13 cellular contexts compared by ENCODE assay signal in genomic region chr17:63274156-63274555, GRCh38.
DNase-seq lines count a peak whose midpoint lies in the region; ATAC-seq lines count a peak whose summit lies in the region.
"Had no signal": no experiment of that assay in that cellular context is flagged by ENCODE, and none has a peak within 500 bp of the region (broad histone marks: within the 10 kb centered on the region; RNA-seq: fewer than 3 reads in every experiment).

No MANE protein-coding gene starts in this region.

- peak overlapping the region; percentile 65 for H3K27ac ChIP-seq in epithelial cell of prostate

- ATAC-seq in HG02840 (IDR thresholded peaks at IDR 0.05; ENCODE audit: low FRiP score, unreplicated experiment) = no peak
- ATAC-seq: activated CD8-positive, alpha-beta T cell treated with anti-CD3 and anti-CD28 coated beads for 36 hours; activated naive CD8-positive, alpha-beta T cell treated with anti-CD3 and anti-CD28 coated beads, Interleukin-2, amount 50 U/mL, for 24 hours had no signal

- DNase-seq in AG08395 (ENCODE audit: low spot score) (peak; percentile 29), LHCN-M2 (ENCODE audit: low read depth) (peak; percentile 99), epithelial cell of prostate (ENCODE audit: low read depth, low spot score) (no peak), kidney tubule cell (ENCODE audit: low spot score) (peak; percentile 33), cerebellar cortex (ENCODE audit: low spot score) (no peak), DMS 273 treated with DMSO at 0.1 percent for 48 hours (lab: John Stamatoyannopoulos, UW) (no peak)
- DNase-seq in activated CD4-positive, alpha-beta T cell treated with anti-CD3 and anti-CD28 coated beads, Interleukin-2, amount 50 U/mL, for 48 hours = no peak
- DNase-seq: activated CD8-positive, alpha-beta T cell treated with anti-CD3 and anti-CD28 coated beads for 36 hours; activated naive CD8-positive, alpha-beta T cell treated with anti-CD3 and anti-CD28 coated beads, Interleukin-2, amount 50 U/mL, for 24 hours; NCI-H2029; NCI-H526; stimulated activated CD4-positive, alpha-beta T cell treated with anti-CD3 and anti-CD28 coated beads, Interleukin-2, amount 100 ng/mL, for 24 hours had no signal

Comparison
In these comparisons a context has a peak if more than half of its experiments do, and no peak if none do; other contexts are left out.
1. DNase-seq: peak in AG08395 (single experiment), LHCN-M2 (single experiment) and kidney tubule cell (single experiment); none in epithelial cell of prostate (single experiment), cerebellar cortex (single experiment), activated CD4-positive, alpha-beta T cell treated with anti-CD3 and anti-CD28 coated beads, Interleukin-2, amount 50 U/mL, for 48 hours (0 of 2) and DMS 273 treated with DMSO at 0.1 percent for 48 hours (single experiment).